9 cellular contexts compared by ENCODE assay signal in the genomic region with DNA sequence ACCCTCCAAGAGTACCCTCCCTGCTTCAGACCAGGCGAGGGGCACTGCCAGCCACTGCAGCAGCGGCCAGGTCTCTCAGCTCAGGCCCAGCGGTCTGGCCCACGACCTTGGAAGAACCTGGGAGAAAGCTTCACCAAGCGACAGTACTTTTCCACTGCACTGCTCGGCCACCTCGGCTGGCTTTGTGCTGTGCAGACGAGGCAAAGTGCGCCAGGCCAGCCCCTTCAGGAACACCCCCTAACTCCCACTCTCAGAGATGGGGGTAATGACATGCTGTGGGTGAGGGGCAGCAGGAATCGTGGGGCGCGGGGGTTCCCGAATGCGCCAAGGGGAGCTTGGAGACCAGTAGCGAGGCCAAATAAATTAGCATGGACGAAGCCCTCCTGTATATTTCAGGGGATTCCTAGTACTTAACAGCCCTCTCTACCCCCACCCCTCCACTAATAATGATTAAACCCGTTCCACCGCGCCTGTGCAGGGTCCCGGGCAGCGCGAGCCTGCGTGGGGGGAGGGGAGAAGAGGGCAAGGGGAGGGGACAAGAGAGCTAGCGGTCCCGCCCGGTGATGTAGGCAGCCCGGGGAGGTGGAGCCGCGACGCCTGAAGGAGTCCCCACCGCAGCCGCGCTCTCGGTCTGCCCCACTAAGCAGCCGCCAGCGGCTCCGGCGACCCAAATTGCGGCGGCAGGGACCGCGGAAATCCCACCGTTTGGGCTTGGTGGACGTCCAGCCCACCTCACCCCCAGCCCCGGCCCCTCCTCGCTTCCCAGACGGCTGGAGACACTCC. TPM values are rescaled to one million over a fixed set of nuclear protein-coding genes. Genes with fewer than 3 reads are reported as not detected.
A peak's percentile ranks its signal among the peaks of the same experiment; 100 is the strongest.
DNase-seq lines count a peak whose midpoint lies in the region; ATAC-seq and TF ChIP-seq lines count a peak whose summit lies in the region.
"Had no signal": no experiment of that assay in that cellular context is flagged by ENCODE, and none has a peak within 500 bp of the region (broad histone marks: within the 10 kb centered on the region; RNA-seq: fewer than 3 reads in every experiment).

A gene with protein sequence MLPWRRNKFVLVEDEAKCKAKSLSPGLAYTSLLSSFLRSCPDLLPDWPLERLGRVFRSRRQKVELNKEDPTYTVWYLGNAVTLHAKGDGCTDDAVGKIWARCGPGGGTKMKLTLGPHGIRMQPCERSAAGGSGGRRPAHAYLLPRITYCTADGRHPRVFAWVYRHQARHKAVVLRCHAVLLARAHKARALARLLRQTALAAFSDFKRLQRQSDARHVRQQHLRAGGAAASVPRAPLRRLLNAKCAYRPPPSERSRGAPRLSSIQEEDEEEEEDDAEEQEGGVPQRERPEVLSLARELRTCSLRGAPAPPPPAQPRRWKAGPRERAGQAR (plus strand): TSS at position 629 of the 783 bp plus-strand sequence. CDS start 401 bp downstream, outside the sequence.

- H3K27ac ChIP-seq in adrenal gland (peak within 1 kb of the TSS; percentile 65 to 99 (median 95)), iPS DF 6.9 (ENCODE audit: low read length) (no peak within 1 kb of the TSS), skeletal muscle tissue (ENCODE audit: low read depth, low read length) (peak within 1 kb of the TSS; percentile 13)

- TF ChIP-seq CTCF in adrenal gland (IDR thresholded peaks at IDR 0.05): peak in 1 of 6 experiments; percentile 4

- H3K36me3 ChIP-seq in adrenal gland (replicated peaks in 1 of 2): no peaks in the 10 kb centered on the region
- no peaks in the 10 kb centered on the region for H3K36me3 ChIP-seq in iPS DF 6.9 (ENCODE audit: control insufficient read depth, insufficient read depth, low read length)
- H3K36me3 ChIP-seq in skeletal muscle tissue (ENCODE audit: control insufficient read depth in 3 of 3, insufficient read depth in 3 of 3, low read length in 3 of 3): no peaks in the 10 kb centered on the region

- ATAC-seq in GM18505 (IDR thresholded peaks at IDR 0.05; ENCODE audit: unreplicated experiment): no peak

- no peaks in the 10 kb centered on the region for H3K9me3 ChIP-seq in adrenal gland (replicated peaks in 1 of 3)
- H3K9me3 ChIP-seq in iPS DF 6.9 (ENCODE audit: control insufficient read depth, insufficient read depth, low read length): no peaks in the 10 kb centered on the region
- no peaks in the 10 kb centered on the region for H3K9me3 ChIP-seq in skeletal muscle tissue (ENCODE audit: control insufficient read depth in 3 of 3, low read length in 3 of 3)

- H3K4me3 ChIP-seq in adrenal gland (peak within 1 kb of the TSS in 3 of 4 donors; percentile 38 to 54 (median 40)), iPS DF 6.9 (ENCODE audit: low read length) (peak within 1 kb of the TSS; percentile 36; the same call in 1 of the 2 replicates), skeletal muscle tissue (ENCODE audit: low read length in 3 of 3) (peak within 1 kb of the TSS; percentile 46 to 54 (median 54))

- peak within 1 kb of the TSS; percentile 4 to 45 (median 14) for H3K9ac ChIP-seq in skeletal muscle tissue (ENCODE audit: low read depth in 1 of 3, low read length in 3 of 3)

- DNase-seq in NCI-H524 (lab: John Stamatoyannopoulos, UW) (peak; percentile 31 to 75), NCI-H524 treated with DMSO at 0.1 percent for 48 hours (lab: John Stamatoyannopoulos, UW) (no peak), adrenal gland (peak; percentile 94 to 98 (median 96)), iPS DF 6.9 (ENCODE audit: low read depth, low spot score) (no peak), activated gamma-delta T cell treated with Interleukin-2 at 50 U/mL for 16 hours (no peak)
- no peak for DNase-seq in activated CD8-positive, alpha-beta memory T cell treated with anti-CD3 and anti-CD28 coated beads, Interleukin-2, amount 50 U/mL, for 4 hours

- intact Hi-C loops in adrenal gland (cut with DNase I): no loop called here

- TF ChIP-seq POLR2A in adrenal gland (IDR thresholded peaks at IDR 0.05): peak; percentile 47 to 88
- TF ChIP-seq POLR2A in GM18505 (IDR thresholded peaks at IDR 0.05; ENCODE audit: borderline replicate concordance, extremely low read depth, insufficient read depth, insufficient read length): no peak

- H3K27me3 ChIP-seq in adrenal gland: no peaks in the 10 kb centered on the region
- H3K27me3 ChIP-seq in iPS DF 6.9 (ENCODE audit: control insufficient read depth, insufficient read depth, low read length): peaks cover 46% of the 10 kb centered on the region
- peaks cover 26 to 64% (median 40%) of the 10 kb centered on the region in 3 donors for H3K27me3 ChIP-seq in skeletal muscle tissue (ENCODE audit: control insufficient read depth in 3 of 3, insufficient read depth in 3 of 3, low read length in 3 of 3)

- H3K4me1 ChIP-seq in adrenal gland (replicated peaks in 1 of 2): peaks cover 47 to 48% of the 10 kb centered on the region in 2 donors
- peaks cover 4% of the 10 kb centered on the region; the same call in 1 of the 2 replicates for H3K4me1 ChIP-seq in iPS DF 6.9 (ENCODE audit: control insufficient read depth, insufficient read depth, low read length)
- H3K4me1 ChIP-seq in skeletal muscle tissue (ENCODE audit: control insufficient read depth in 3 of 3, insufficient read depth in 3 of 3, low read length in 3 of 3): peaks cover 17 to 26% (median 22%) of the 10 kb centered on the region in 3 donors

- 0 to 6% (median 2%) methylated on average over 2 to 47 of the region's 47 CpGs for WGBS in adrenal gland, 4 donors
- no CpG with 5 or more reads among the region's 47 CpGs for WGBS in iPS DF 6.9 (ENCODE audit: insufficient coverage, insufficient read length)

RNA-seq across cellular contexts. Expression of the gene that starts here (rescaled TPM):
- total RNA-seq in adrenal gland (10 to 100 TPM; 16.2 to 67.7 (median 41.6) TPM), skeletal muscle tissue (0.52 TPM)
- polyA plus RNA-seq in adrenal gland: 10 to 100 TPM in 2 of 3 donors, 1 to 10 TPM in 1; 5.1 to 54.9 (median 30.4) TPM
- total RNA-seq: T-helper 2 cell treated with Interferon-gamma antibody and Interleukin-4, amounts not matched to agents 100 ng/mL and 5 ng/mL, for 36 hours had no signal

Comparison
In these comparisons a context has a peak if more than half of its experiments do, and no peak if none do; other contexts are left out.
1. RNA of the gene that starts here (total RNA-seq): 16.2 to 67.7 TPM in adrenal gland; 0.52 TPM in skeletal muscle tissue (single experiment); every median in the first group is over 10 times any median in the second.
2. DNase-seq: peak in NCI-H524 (2 of 2) and adrenal gland (7 of 7); none in NCI-H524 treated with DMSO at 0.1 percent for 48 hours (single experiment), iPS DF 6.9 (single experiment), activated gamma-delta T cell treated with Interleukin-2 at 50 U/mL for 16 hours (single experiment) and activated CD8-positive, alpha-beta memory T cell treated with anti-CD3 and anti-CD28 coated beads, Interleukin-2, amount 50 U/mL, for 4 hours (single experiment).
3. Peak in every context shown above with its lines, with median percentiles within 50 percentile points of each other: H3K4me3 ChIP-seq.